ENCODE assay signal across 15 cellular contexts in the genomic region with DNA sequence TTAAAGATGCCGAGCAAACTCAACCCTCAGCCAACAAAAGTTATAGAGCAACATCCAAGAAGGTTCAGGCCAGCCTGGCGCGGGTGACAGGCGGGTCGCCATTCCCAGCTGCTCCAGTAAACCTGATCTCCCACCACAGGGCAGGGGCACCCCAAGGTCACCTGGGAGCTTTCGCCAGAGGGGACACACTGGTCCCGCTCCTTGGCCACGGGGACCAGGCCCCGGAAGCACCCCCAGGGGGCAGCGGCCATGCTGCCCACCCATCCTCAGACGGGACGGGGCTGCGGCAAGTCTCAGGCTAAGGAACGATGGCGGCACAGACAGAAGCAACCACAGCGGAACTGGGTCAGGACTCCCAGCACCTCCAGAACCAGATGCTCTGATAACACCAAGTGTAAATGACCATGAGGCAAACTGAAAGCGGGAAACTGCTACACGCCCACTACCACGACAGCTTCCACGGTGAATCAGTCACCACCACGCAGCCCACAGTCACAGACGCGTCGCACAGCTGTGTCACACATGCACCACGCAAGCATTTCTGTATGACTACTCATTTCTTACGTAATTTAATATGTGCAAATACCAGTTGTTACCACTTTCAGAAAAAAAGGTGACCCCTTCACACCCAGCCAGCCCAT. TPM values are rescaled to one million over a fixed set of nuclear protein-coding genes. Genes with fewer than 3 reads are reported as not detected.
A peak's percentile ranks its signal among the peaks of the same experiment; 100 is the strongest.
DNase-seq lines count a peak whose midpoint lies in the region; ATAC-seq and TF ChIP-seq lines count a peak whose summit lies in the region.
"Had no signal": no experiment of that assay in that cellular context is flagged by ENCODE, and none has a peak within 500 bp of the region (broad histone marks: within the 10 kb centered on the region; RNA-seq: fewer than 3 reads in every experiment).

No MANE protein-coding gene starts in this region.

- no peaks in the 10 kb centered on the region for H3K9me3 ChIP-seq in mucosa of descending colon
- H3K9me3 ChIP-seq: sigmoid colon had no signal

- no peaks in the 10 kb centered on the region for H3K4me1 ChIP-seq in mucosa of descending colon (ENCODE audit: low read depth)

- peak; percentile 29 for ATAC-seq in HG02610 (IDR thresholded peaks at IDR 0.05; ENCODE audit: unreplicated experiment)
- peak; percentile 44 for ATAC-seq in effector memory CD8-positive, alpha-beta T cell (replicated peaks)
- ATAC-seq in Right ventricle myocardium superior (ENCODE audit: poor library complexity): no peak
- no peak for ATAC-seq in mucosa of descending colon
- ATAC-seq: left cardiac atrium, PC-3 had no signal

- no peak overlapping the region for H3K4me3 ChIP-seq in mucosa of descending colon
- H3K4me3 ChIP-seq: sigmoid colon had no signal

- peak; percentile 44 for DNase-seq in activated T-cell treated with anti-CD3 and anti-CD28 coated beads, Interleukin-2, amount 50 U/mL, for 24 hours
- no peak for DNase-seq in activated T-cell treated with anti-CD3 and anti-CD28 coated beads, Interleukin-2, amount 50 U/mL, for 1 hour
- no peak for DNase-seq in effector memory CD8-positive, alpha-beta T cell
- DNase-seq in stimulated activated CD8-positive, alpha-beta memory T cell treated with anti-CD3 and anti-CD28 coated beads, Interleukin-15, amount 100 ng/mL, for 48 hours (ENCODE audit: low read depth in 2 of 2): peak; percentile 20 to 45
- DNase-seq in GM03348 (ENCODE audit: low spot score) (no peak), Right ventricle myocardium superior (no peak), mucosa of descending colon (no peak)
- DNase-seq: DMS79 treated with DMSO at 0.1 percent for 48 hours, endodermal cell, GOT3, left cardiac atrium, PC-3, sigmoid colon had no signal

- H3K27ac Mint-ChIP-seq in activated T-cell treated with anti-CD3 and anti-CD28 coated beads, Interleukin-2, amount 50 U/mL, for 24 hours: peak overlapping the region; percentile 72
- peak overlapping the region in 1 of 2 donors; percentile 80 for H3K27ac Mint-ChIP-seq in effector memory CD8-positive, alpha-beta T cell
- H3K27ac Mint-ChIP-seq: endodermal cell had no signal

- intact Hi-C loops in Right ventricle myocardium superior (cut with DNase I): no loop called here
- intact Hi-C loops in mucosa of descending colon (cut with DNase I, micrococcal nuclease): no loop called here

- TF ChIP-seq CTCF in mucosa of descending colon (IDR thresholded peaks at IDR 0.05): no peak

- no peak overlapping the region for H3K4me3 Mint-ChIP-seq in activated T-cell treated with anti-CD3 and anti-CD28 coated beads, Interleukin-2, amount 50 U/mL, for 24 hours
- no peak overlapping the region for H3K4me3 Mint-ChIP-seq in effector memory CD8-positive, alpha-beta T cell
- H3K4me3 Mint-ChIP-seq: endodermal cell had no signal

- H3K27me3 Mint-ChIP-seq in activated T-cell treated with anti-CD3 and anti-CD28 coated beads, Interleukin-2, amount 50 U/mL, for 24 hours: no peaks in the 10 kb centered on the region
- H3K27me3 Mint-ChIP-seq in effector memory CD8-positive, alpha-beta T cell: no peaks in the 10 kb centered on the region

- no peaks in the 10 kb centered on the region for H3K36me3 ChIP-seq in mucosa of descending colon (ENCODE audit: low read depth)

- peaks cover 52% of the 10 kb centered on the region for H3K36me3 Mint-ChIP-seq in activated T-cell treated with anti-CD3 and anti-CD28 coated beads, Interleukin-2, amount 50 U/mL, for 24 hours (ENCODE audit: low read depth)
- peaks cover 26% of the 10 kb centered on the region for H3K36me3 Mint-ChIP-seq in effector memory CD8-positive, alpha-beta T cell (ENCODE audit: insufficient read depth)

- H3K9me3 Mint-ChIP-seq in activated T-cell treated with anti-CD3 and anti-CD28 coated beads, Interleukin-2, amount 50 U/mL, for 24 hours: no peaks in the 10 kb centered on the region
- H3K9me3 Mint-ChIP-seq in effector memory CD8-positive, alpha-beta T cell: no peaks in the 10 kb centered on the region
- H3K9me3 Mint-ChIP-seq: endodermal cell had no signal

- H3K4me1 Mint-ChIP-seq in activated T-cell treated with anti-CD3 and anti-CD28 coated beads, Interleukin-2, amount 50 U/mL, for 24 hours (ENCODE audit: low read depth): peaks cover 9% of the 10 kb centered on the region
- H3K4me1 Mint-ChIP-seq in effector memory CD8-positive, alpha-beta T cell (ENCODE audit: low read depth in 2 of 2): no peaks in the 10 kb centered on the region
- H3K4me1 Mint-ChIP-seq: endodermal cell had no signal

RNA-seq across cellular contexts. Expression of gene CCDC154, which starts 14.1 kb away (rescaled TPM):
- total RNA-seq in Right ventricle myocardium superior (0.81 TPM), mucosa of descending colon (1 to 10 TPM in 2 of 3 donors, under 1 TPM in 1; 0.43 to 2.4 (median 1.1) TPM)
- total RNA-seq: PC-3 had no signal

RNA-seq across cellular contexts. Expression of gene CLCN7, which starts 16.4 kb away (rescaled TPM):
- total RNA-seq in Right ventricle myocardium superior (45.0 TPM), mucosa of descending colon (10 to 100 TPM; 59.3 to 98.1 (median 59.8) TPM)

RNA-seq across cellular contexts. Expression of gene PERCC1, which starts 27.6 kb away (rescaled TPM):
- total RNA-seq in Right ventricle myocardium superior: 0.32 TPM
- total RNA-seq in mucosa of descending colon: under 1 TPM in 1 of 3 donors, not detected in 2; 0.34 TPM
- total RNA-seq: left cardiac atrium; PC-3; sigmoid colon; T-helper 1 cell treated with Interleukin-12 subunit alpha and Interleukin-12 subunit beta and Interleukin-4 antibody, amounts not matched to agents 30 ng/mL and 1 ng/mL, for 36 hours had no signal

RNA-seq across cellular contexts. Expression of gene PTX4, which starts 30.3 kb away (rescaled TPM):
- total RNA-seq in Right ventricle myocardium superior (0.16 TPM), mucosa of descending colon (not detected)
- total RNA-seq: endodermal cell; sigmoid colon; T-helper 1 cell treated with Interleukin-12 subunit alpha and Interleukin-12 subunit beta and Interleukin-4 antibody, amounts not matched to agents 30 ng/mL and 1 ng/mL, for 36 hours had no signal

RNA-seq across cellular contexts. Expression of gene TELO2, which starts 34.7 kb away (rescaled TPM):
- total RNA-seq in Right ventricle myocardium superior: 18.8 TPM
- 10 to 100 TPM; 32.2 to 41.6 (median 37.8) TPM for total RNA-seq in mucosa of descending colon

Comparison
In these comparisons a context has a peak if more than half of its experiments do, and no peak if none do; other contexts are left out.
1. DNase-seq: peak in activated T-cell treated with anti-CD3 and anti-CD28 coated beads, Interleukin-2, amount 50 U/mL, for 24 hours (single experiment) and stimulated activated CD8-positive, alpha-beta memory T cell treated with anti-CD3 and anti-CD28 coated beads, Interleukin-15, amount 100 ng/mL, for 48 hours (2 of 2); none in activated T-cell treated with anti-CD3 and anti-CD28 coated beads, Interleukin-2, amount 50 U/mL, for 1 hour (single experiment), effector memory CD8-positive, alpha-beta T cell (0 of 3), GM03348 (single experiment), Right ventricle myocardium superior (single experiment) and mucosa of descending colon (0 of 3).
2. ATAC-seq: peak in HG02610 (single experiment) and effector memory CD8-positive, alpha-beta T cell (single experiment); none in Right ventricle myocardium superior (single experiment) and mucosa of descending colon (single experiment).